In the genomic region with DNA sequence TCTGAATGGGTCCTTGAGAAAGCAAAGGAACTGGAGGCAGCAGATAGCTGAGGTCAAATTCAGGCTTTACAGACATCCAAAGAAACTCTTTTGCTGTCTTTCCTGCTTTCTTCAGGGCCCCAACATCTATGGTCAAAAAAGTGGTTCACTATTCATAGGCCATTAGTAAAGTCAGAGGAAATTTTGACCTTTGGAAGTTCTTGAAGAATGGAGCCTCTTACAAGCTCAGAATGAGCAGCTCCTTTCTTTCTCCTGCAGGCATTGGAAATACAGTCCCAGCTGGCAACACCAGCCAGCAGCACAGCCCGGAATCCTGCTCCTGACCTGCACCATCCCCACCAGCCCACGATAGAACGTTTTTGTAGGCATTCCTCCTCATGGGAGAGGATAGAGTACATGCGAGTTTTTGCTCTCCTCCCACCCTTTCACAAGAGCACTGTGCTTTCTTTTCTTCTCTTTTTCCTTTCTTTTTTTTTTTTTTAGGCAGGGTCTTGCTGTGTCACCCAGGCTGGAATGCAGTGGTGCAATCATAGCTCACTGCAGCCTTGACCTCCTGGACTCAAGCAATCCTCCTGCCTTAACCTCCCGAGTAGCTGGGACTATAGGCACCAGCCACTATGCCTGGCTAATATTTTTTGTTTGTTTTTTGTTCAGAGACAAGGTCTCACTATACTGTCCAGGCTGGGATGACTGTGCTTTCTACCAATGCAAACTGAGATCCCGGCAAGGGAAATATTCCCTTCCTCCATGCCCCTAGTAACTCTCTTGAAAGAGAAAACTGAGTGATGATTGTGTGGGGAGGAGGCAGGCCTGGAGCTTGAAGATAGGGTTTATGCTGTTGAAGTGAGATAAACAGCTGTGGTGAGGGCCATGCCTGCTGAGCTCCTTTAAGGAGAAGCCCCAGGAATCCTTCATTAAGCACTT, we compare ENCODE assay signal across 9 cellular contexts.
DNase-seq lines count a peak whose midpoint lies in the region; ATAC-seq and TF ChIP-seq lines count a peak whose summit lies in the region.
"Had no signal": no experiment of that assay in that cellular context is flagged by ENCODE, and none has a peak within 500 bp of the region (broad histone marks: within the 10 kb centered on the region; RNA-seq: fewer than 3 reads in every experiment).

No MANE protein-coding gene starts in this region.

- H2BK15ac ChIP-seq in IMR-90 (ENCODE audit: low read depth, low read length) = no peak overlapping the region; the same call in 2 of the 3 replicates

- H2BK5ac ChIP-seq in IMR-90 (ENCODE audit: low read depth, low read length, poor library complexity, severe bottlenecking) = peak overlapping the region; percentile 52

- in situ Hi-C loops in IMR-90 (cut with MboI; ENCODE audit: low sequenced_read_pairs) = no loop called here

- BruUV-seq in IMR-90 (replicated peaks; lab: Mats Ljungman, UMichigan) = no TSS peak

- peaks cover under 1% of the 10 kb centered on the region for H3K79me2 ChIP-seq in hepatocyte

- dilution Hi-C loops in IMR-90 (cut with HindIII; ENCODE audit: low sequenced_read_pairs, unreplicated experiment) = no loop called here

- H3K9me2 ChIP-seq in hepatocyte (replicated peaks; ENCODE audit: insufficient read depth) = no peaks in the 10 kb centered on the region

- H3K4me3 Mint-ChIP-seq in T-cell = no peak overlapping the region

- no peak for TF ChIP-seq POLR2A in IMR-90 (IDR thresholded peaks at IDR 0.05; ENCODE audit: low read depth, low read length)

- H3K9ac ChIP-seq in IMR-90 (ENCODE audit: low read depth, low read length) (no peak overlapping the region; the same call in 1 of the 2 replicates), stomach smooth muscle (ENCODE audit: low read length in 2 of 2) (no peak overlapping the region)

- peaks cover 3% of the 10 kb centered on the region; the same call in 1 of the 2 replicates for H3K9me3 ChIP-seq in IMR-90 (ENCODE audit: control insufficient read depth, insufficient read depth, low read length)
- no peaks in the 10 kb centered on the region for H3K9me3 ChIP-seq in hepatocyte (ENCODE audit: low read depth)
- no peaks in the 10 kb centered on the region for H3K9me3 ChIP-seq in stomach smooth muscle (ENCODE audit: control insufficient read depth in 2 of 2, low read length in 2 of 2)

- ATAC-seq in IMR-90 (ENCODE audit: low read depth) (peak; percentile 56), T-cell (replicated peaks in 1 of 4) (no peak)

- peaks cover 2 to 27% of the 10 kb centered on the region in 2 experiments; a peak in 1 of 4 replicates for H3K79me1 ChIP-seq in IMR-90 (ENCODE audit: low read depth in 1 of 2, low read length in 2 of 2)

- peaks cover 3 to 19% of the 10 kb centered on the region in 2 donors for H3K27me3 Mint-ChIP-seq in T-cell

- H3K4ac ChIP-seq in IMR-90 (ENCODE audit: low read depth, low read length) = peak overlapping the region; percentile 56

- H3K23ac ChIP-seq in IMR-90 (ENCODE audit: low read depth, low read length) = peak overlapping the region; percentile 58; the same call in 1 of the 2 replicates

- no CpG with 5 or more reads among the region's 6 CpGs for WGBS in IMR-90 (ENCODE audit: extremely low coverage in 2 of 2, insufficient read length in 1 of 2), 2 experiments
- 56% methylated on average over 6 of the region's 6 CpGs for WGBS in hepatocyte (ENCODE audit: low lambda C conversion rate, missing lambda C conversion rate)

- H3K14ac ChIP-seq in IMR-90 (replicated peaks; ENCODE audit: low read depth, low read length) = peak overlapping the region; percentile 36

- no peaks in the 10 kb centered on the region for H3K36me3 Mint-ChIP-seq in T-cell

- peak overlapping the region; percentile 46; the same call in 1 of the 2 replicates for H3K4me2 ChIP-seq in IMR-90 (ENCODE audit: low read depth, low read length)
- peak overlapping the region; percentile 52 for H3K4me2 ChIP-seq in hepatocyte

- H3K9me3 Mint-ChIP-seq in T-cell = no peaks in the 10 kb centered on the region

- H2AFZ ChIP-seq in IMR-90 (replicated peaks; ENCODE audit: low read length, poor library complexity) (peak overlapping the region; percentile 62), hepatocyte (no peak overlapping the region)

- H3K36me3 ChIP-seq in IMR-90 (ENCODE audit: control insufficient read depth, insufficient read depth, low read length) (no peaks in the 10 kb centered on the region; the same call in 1 of the 2 replicates), hepatocyte (replicated peaks; ENCODE audit: insufficient read depth, low read depth) (no peaks in the 10 kb centered on the region), stomach smooth muscle (ENCODE audit: control insufficient read depth in 2 of 2, insufficient read depth in 2 of 2, low read length in 2 of 2) (peaks cover 0 to 3% of the 10 kb centered on the region in 2 donors)

- DNase-seq in IMR-90 (peak; percentile 26), hepatocyte (ENCODE audit: low spot score) (no peak), T-cell (no peak), ureter (ENCODE audit: low spot score) (no peak), DMS153 (lab: John Stamatoyannopoulos, UW) (no peak)
- DNase-seq: NCI-H1105 treated with DMSO at 0.1 percent for 48 hours, T-helper 2 cell had no signal

- no peak overlapping the region for H3K56ac ChIP-seq in IMR-90 (ENCODE audit: extremely low read depth, insufficient read depth, low read length)

- CTCF ChIA-PET in IMR-90 (lab: Yijun Ruan, JAX) = no interaction called here
- CTCF ChIA-PET in T-cell (lab: Charles Lee) = no interaction called here

- H3K27ac ChIP-seq in IMR-90 (ENCODE audit: insufficient read depth, low read length) (peak overlapping the region; percentile 18; the same call in 1 of the 2 replicates), angular gyrus (ENCODE audit: low read depth, low read length) (peak overlapping the region; percentile 26), hepatocyte (peak overlapping the region; percentile 3), stomach smooth muscle (ENCODE audit: low read length) (peak overlapping the region; percentile 85)

- H4K20me1 ChIP-seq in IMR-90 (ENCODE audit: insufficient read depth, low read length) (no peaks in the 10 kb centered on the region), hepatocyte (ENCODE audit: insufficient read depth, poor library complexity, severe bottlenecking) (no peaks in the 10 kb centered on the region)

- peak overlapping the region; percentile 78 for H3K18ac ChIP-seq in IMR-90 (ENCODE audit: low read depth, low read length)

- H3K4me3 ChIP-seq in IMR-90 (ENCODE audit: insufficient read depth, low read depth, low read length) = no peak overlapping the region
- H3K4me3 ChIP-seq in hepatocyte = no peak overlapping the region
- peak overlapping the region in 1 of 2 donors; percentile 61 for H3K4me3 ChIP-seq in stomach smooth muscle (ENCODE audit: low read length in 2 of 2)

- peak overlapping the region; percentile 70 for H2BK120ac ChIP-seq in IMR-90 (ENCODE audit: low read depth, low read length)

- H4K8ac ChIP-seq in IMR-90 (ENCODE audit: low read depth in 2 of 2, low read length in 2 of 2) = peak overlapping the region in 1 of 2 experiments; percentile 50; a peak in 1 of 4 replicates

- peak overlapping the region; percentile 70 for H4K5ac ChIP-seq in IMR-90 (ENCODE audit: low read depth, low read length)

- no peak for TF ChIP-seq RAD21 in IMR-90 (IDR thresholded peaks at IDR 0.05; ENCODE audit: low read length)

- H3K4me1 Mint-ChIP-seq in T-cell = no peaks in the 10 kb centered on the region

- TF ChIP-seq CTCF in IMR-90 (conservative IDR thresholded peaks at IDR 0.05; ENCODE audit: low read depth, low read length) (no peak), hepatocyte (IDR thresholded peaks at IDR 0.05; ENCODE audit: poor library complexity) (no peak)

- peak overlapping the region; percentile 45 for H2BK20ac ChIP-seq in IMR-90 (ENCODE audit: low read depth, low read length)

- H2AK9ac ChIP-seq in IMR-90 (replicated peaks; ENCODE audit: low read depth, low read length, poor library complexity) = no peak overlapping the region

- POLR2A ChIA-PET in IMR-90 (lab: Charles Lee; ENCODE audit: unreplicated experiment) = no interaction called here
- POLR2A ChIA-PET in T-cell (lab: Charles Lee) = no interaction called here

- H3K4me1 ChIP-seq in IMR-90 (ENCODE audit: control insufficient read depth, insufficient read depth, low read length) = peaks cover 21% of the 10 kb centered on the region
- H3K4me1 ChIP-seq in hepatocyte (ENCODE audit: insufficient read depth) = peaks cover 22% of the 10 kb centered on the region
- H3K4me1 ChIP-seq in stomach smooth muscle (ENCODE audit: control insufficient read depth, insufficient read depth, low read length) = peaks cover 29% of the 10 kb centered on the region

- no peaks in the 10 kb centered on the region for H3K27me3 ChIP-seq in IMR-90 (ENCODE audit: control insufficient read depth, insufficient read depth, low read length)
- no peaks in the 10 kb centered on the region for H3K27me3 ChIP-seq in hepatocyte
- no peaks in the 10 kb centered on the region for H3K27me3 ChIP-seq in stomach smooth muscle (ENCODE audit: control insufficient read depth in 1 of 2, insufficient read depth in 2 of 2, low read length in 2 of 2)

- H2AK5ac ChIP-seq in IMR-90 (ENCODE audit: low read depth, low read length) = peak overlapping the region; percentile 24; the same call in 1 of the 2 replicates

- H4K91ac ChIP-seq in IMR-90 (ENCODE audit: insufficient read depth, low read depth, low read length) = 0 out of 2 replicates have a peak overlapping the region, but pooled peaks have one; percentile 41

- H3K9me1 ChIP-seq in IMR-90 (ENCODE audit: insufficient read depth, low read length) = peaks cover 10% of the 10 kb centered on the region; the same call in 1 of the 2 replicates

- intact Hi-C loops in IMR-90 (cut with micrococcal nuclease) = no loop called here

- H3K27ac Mint-ChIP-seq in T-cell = no peak overlapping the region

TF ChIP-seq in IMR-90, 13 proteins besides CTCF, POLR2A, EP300 and RAD21:
- TF ChIP-seq MAFK (IDR thresholded peaks at IDR 0.05; ENCODE audit: low read depth, low read length) (no peak), CEBPB (IDR thresholded peaks at IDR 0.05; ENCODE audit: low read depth, low read length) (peak; percentile 73), RCOR1 (IDR thresholded peaks at IDR 0.05; ENCODE audit: insufficient replicate concordance, low read length) (no peak), RFX5 (IDR thresholded peaks at IDR 0.05; ENCODE audit: low read depth, low read length) (no peak)

Comparison
In these comparisons a context has a peak if more than half of its experiments do, and no peak if none do; other contexts are left out.
1. H3K27ac ChIP-seq: peak in every context shown above with its lines; median percentile 85 in stomach smooth muscle; 26 in angular gyrus; 18 in IMR-90; 3 in hepatocyte.